Comparison of ENCODE assay signal across 24 cellular contexts in genomic region chr6:37481793-37482192, GRCh38. TPM values are rescaled to one million over a fixed set of nuclear protein-coding genes. Genes with fewer than 3 reads are reported as not detected.
DNase-seq lines count a peak whose midpoint lies in the region; ATAC-seq and TF ChIP-seq lines count a peak whose summit lies in the region.
"Had no signal": no experiment of that assay in that cellular context is flagged by ENCODE, and none has a peak within 500 bp of the region (broad histone marks: within the 10 kb centered on the region; RNA-seq: fewer than 3 reads in every experiment).

No MANE protein-coding gene starts in this region.

- H3K27ac Mint-ChIP-seq in T-helper 17 cell, result peak overlapping the region; percentile 83
- H3K27ac Mint-ChIP-seq in neural progenitor cell, result peak overlapping the region; percentile 87
- H3K27ac Mint-ChIP-seq in CD8-positive, alpha-beta memory T cell, result peak overlapping the region in 1 of 8 donors; percentile 7
- H3K27ac Mint-ChIP-seq: CD8-positive, alpha-beta T cell had no signal

- peaks cover 28% of the 10 kb centered on the region for H3F3A ChIP-seq in neural progenitor cell (ENCODE audit: low read depth)
- H3F3A ChIP-seq in PC-3 (ENCODE audit: low read length, unreplicated experiment), result no peaks in the 10 kb centered on the region

- BruUV-seq in PC-3 (replicated peaks; lab: Mats Ljungman, UMichigan), result no TSS peak

- no peak for ATAC-seq in T-helper 17 cell
- peak; percentile 68 to 79 (median 71) for ATAC-seq in heart left ventricle
- no peak for ATAC-seq in PC-3
- ATAC-seq: CD8-positive, alpha-beta T cell; naive thymus-derived CD4-positive, alpha-beta T cell had no signal

- H3K4me3 ChIP-seq in heart left ventricle (no peak overlapping the region), neural progenitor cell (no peak overlapping the region), PC-3 (ENCODE audit: low read length) (no peak overlapping the region)
- H3K4me3 ChIP-seq in CD8-positive, alpha-beta memory T cell (ENCODE audit: low read length), result no peak overlapping the region
- H3K4me3 ChIP-seq: smooth muscle cell, stomach, upper lobe of left lung had no signal

- DNase-seq in NCI-H1417 treated with DMSO at 0.1 percent for 48 hours (lab: John Stamatoyannopoulos, UW) (peak; percentile 63), T-helper 17 cell (no peak), heart left ventricle (peak in 3 of 5 donors; percentile 42 to 54 (median 45)), neural progenitor cell (ENCODE audit: low spot score) (no peak), PC-3 (no peak), NCI-H510A (lab: John Stamatoyannopoulos, UW) (no peak)
- DNase-seq in activated CD4-positive, alpha-beta T cell treated with anti-CD3 and anti-CD28 coated beads, Interleukin-2, amount 50 U/mL, for 4 hours, result no peak
- no peak for DNase-seq in CD8-positive, alpha-beta memory T cell
- DNase-seq: activated CD4-positive, alpha-beta T cell treated with anti-CD3 and anti-CD28 coated beads, Interleukin-2, amount 50 U/mL, for 1 hour; activated effector memory CD4-positive, alpha-beta T cell treated with anti-CD3 and anti-CD28 coated beads, Interleukin-2, amount 50 U/mL, for 16 hours; CD8-positive, alpha-beta T cell; foreskin fibroblast; HCEC 1CT; hypothalamus; mesendoderm; MV-4-11; naive thymus-derived CD4-positive, alpha-beta T cell; NCI-H1930; stimulated activated CD4-positive, alpha-beta T cell treated with anti-CD3 and anti-CD28 coated beads, Interleukin-2, amount 100 ng/mL, for 48 hours; stomach; T-helper 1 cell; upper lobe of left lung had no signal

- H3K36me3 ChIP-seq in heart left ventricle (peaks cover 0 to 73% (median 54%) of the 10 kb centered on the region in 9 donors), neural progenitor cell (no peaks in the 10 kb centered on the region), PC-3 (ENCODE audit: low read depth, low read length) (peaks cover 15% of the 10 kb centered on the region; the same call in 1 of the 2 replicates)
- H3K36me3 ChIP-seq in CD8-positive, alpha-beta memory T cell (ENCODE audit: insufficient read depth, low read length), result peaks cover 47% of the 10 kb centered on the region

- H3K79me2 ChIP-seq in neural progenitor cell (ENCODE audit: low read depth) (no peaks in the 10 kb centered on the region), PC-3 (ENCODE audit: low read length) (no peaks in the 10 kb centered on the region)

- H3K27me3 Mint-ChIP-seq in T-helper 17 cell, result no peaks in the 10 kb centered on the region
- no peaks in the 10 kb centered on the region for H3K27me3 Mint-ChIP-seq in neural progenitor cell (ENCODE audit: insufficient read depth, low read depth)
- H3K27me3 Mint-ChIP-seq in CD8-positive, alpha-beta memory T cell, result no peaks in the 10 kb centered on the region
- H3K27me3 Mint-ChIP-seq: naive thymus-derived CD4-positive, alpha-beta T cell had no signal

- peaks cover 0 to 32% (median 8%) of the 10 kb centered on the region in 12 donors for H3K4me1 ChIP-seq in heart left ventricle
- H3K4me1 ChIP-seq in neural progenitor cell, result peaks cover 38% of the 10 kb centered on the region
- no peaks in the 10 kb centered on the region for H3K4me1 ChIP-seq in PC-3 (ENCODE audit: insufficient read depth, low read length)
- H3K4me1 ChIP-seq in CD8-positive, alpha-beta memory T cell (ENCODE audit: insufficient read depth, low read length), result peaks cover 7% of the 10 kb centered on the region

- H3K4me2 ChIP-seq in neural progenitor cell (peak overlapping the region; percentile 30), PC-3 (ENCODE audit: low read length) (no peak overlapping the region)
- H3K4me2 ChIP-seq: KMS-11, smooth muscle cell had no signal

- peaks cover 8% of the 10 kb centered on the region for H3K36me3 Mint-ChIP-seq in T-helper 17 cell (ENCODE audit: low read depth)
- H3K36me3 Mint-ChIP-seq in neural progenitor cell, result peaks cover 19% of the 10 kb centered on the region
- peaks cover 0 to 83% (median 8%) of the 10 kb centered on the region in 3 donors for H3K36me3 Mint-ChIP-seq in CD8-positive, alpha-beta memory T cell

- no peak for TF ChIP-seq CTCF in heart left ventricle (IDR thresholded peaks at IDR 0.05)
- no peak for TF ChIP-seq CTCF in neural progenitor cell (IDR thresholded peaks at IDR 0.05)
- TF ChIP-seq CTCF in PC-3 (conservative IDR thresholded peaks at IDR 0.05; ENCODE audit: low read depth, low read length), result no peak

- H4K20me1 ChIP-seq in neural progenitor cell (ENCODE audit: low read depth) (peaks cover 35% of the 10 kb centered on the region), PC-3 (ENCODE audit: low read length) (no peaks in the 10 kb centered on the region)

- POLR2A ChIA-PET in PC-3 (lab: Charles Lee; ENCODE audit: unreplicated experiment), result no interaction called here
- POLR2A ChIA-PET in CD8-positive, alpha-beta memory T cell (lab: Charles Lee), result interaction anchor here (0.6 to 1.2 kb wide), 2 partner anchors 21 to 113 kb away, joined by 5 to 6 read pairs; no protein-coding TSS in a partner anchor

- H3K4me3 Mint-ChIP-seq in T-helper 17 cell (no peak overlapping the region), neural progenitor cell (no peak overlapping the region)
- no peak overlapping the region for H3K4me3 Mint-ChIP-seq in CD8-positive, alpha-beta memory T cell
- H3K4me3 Mint-ChIP-seq: CD8-positive, alpha-beta T cell; naive thymus-derived CD4-positive, alpha-beta T cell had no signal

- intact Hi-C loops in heart left ventricle (cut with DNase I), result loop anchor here in 8 of 10 donors (2.0 to 10.0 kb wide), 6 partner anchors 83 to 211 kb away; no protein-coding TSS in a partner anchor
- intact Hi-C loops in PC-3 (cut with micrococcal nuclease), result loop anchor here (5.0 to 10.0 kb wide), 2 partner anchors 86 to 97 kb away; no protein-coding TSS in a partner anchor

- no peaks in the 10 kb centered on the region for H3K9me3 Mint-ChIP-seq in neural progenitor cell
- no peaks in the 10 kb centered on the region for H3K9me3 Mint-ChIP-seq in CD8-positive, alpha-beta memory T cell
- H3K9me3 Mint-ChIP-seq: CD8-positive, alpha-beta T cell; naive thymus-derived CD4-positive, alpha-beta T cell had no signal

- H3K27me3 ChIP-seq in heart left ventricle (no peaks in the 10 kb centered on the region), neural progenitor cell (no peaks in the 10 kb centered on the region), PC-3 (ENCODE audit: low read length) (no peaks in the 10 kb centered on the region)
- H3K27me3 ChIP-seq in CD8-positive, alpha-beta memory T cell (ENCODE audit: insufficient read depth, low read length, poor library complexity, severe bottlenecking), result no peaks in the 10 kb centered on the region
- H3K27me3 ChIP-seq: stomach, upper lobe of left lung had no signal

- no peaks in the 10 kb centered on the region for H3K9me2 ChIP-seq in PC-3 (replicated peaks; ENCODE audit: low read length)

- no peak for TF ChIP-seq POLR2A in heart left ventricle (IDR thresholded peaks at IDR 0.05)

- peaks cover 14% of the 10 kb centered on the region for H3K4me1 Mint-ChIP-seq in T-helper 17 cell
- H3K4me1 Mint-ChIP-seq in neural progenitor cell, result peaks cover 36% of the 10 kb centered on the region
- H3K4me1 Mint-ChIP-seq in CD8-positive, alpha-beta memory T cell, result peaks cover 8 to 19% (median 10%) of the 10 kb centered on the region in 3 donors

- CTCF ChIA-PET in PC-3 (lab: Charles Lee), result no interaction called here
- CTCF ChIA-PET in CD8-positive, alpha-beta memory T cell (lab: Charles Lee), result interaction anchor here (0.9 to 2.4 kb wide), 3 partner anchors 42 to 86 kb away, joined by 4 to 10 read pairs (median 4); no protein-coding TSS in a partner anchor

- no peak overlapping the region for H3K9ac ChIP-seq in neural progenitor cell
- H3K9ac ChIP-seq in PC-3 (ENCODE audit: low read length), result no peak overlapping the region
- H3K9ac ChIP-seq: KMS-11 had no signal

- H2AFZ ChIP-seq in neural progenitor cell (replicated peaks) (no peak overlapping the region), PC-3 (ENCODE audit: low read length) (no peak overlapping the region)

- H3K27ac ChIP-seq in heart left ventricle (peak overlapping the region in 2 of 12 donors; percentile 24 to 43), neural progenitor cell (peak overlapping the region; percentile 42), PC-3 (ENCODE audit: low read length) (no peak overlapping the region)
- H3K27ac ChIP-seq in CD8-positive, alpha-beta memory T cell (ENCODE audit: low read depth, low read length), result no peak overlapping the region
- H3K27ac ChIP-seq: KMS-11, stomach, upper lobe of left lung had no signal

- H3K9me3 ChIP-seq in T-helper 17 cell (ENCODE audit: control insufficient read depth, low read length, poor library complexity, severe bottlenecking) (no peaks in the 10 kb centered on the region), heart left ventricle (no peaks in the 10 kb centered on the region), neural progenitor cell (ENCODE audit: low read depth) (no peaks in the 10 kb centered on the region), PC-3 (ENCODE audit: low read length) (no peaks in the 10 kb centered on the region)
- no peaks in the 10 kb centered on the region for H3K9me3 ChIP-seq in CD8-positive, alpha-beta memory T cell (ENCODE audit: low read length)
- H3K9me3 ChIP-seq: stomach, upper lobe of left lung had no signal

- WGBS in heart left ventricle, 4 donors, result 36 to 49% (median 47%) methylated on average over 7 of the region's 7 CpGs

RNA-seq across cellular contexts. Expression of gene CCDC167, which starts 17.9 kb away (rescaled TPM):
- 10 to 100 TPM; 29.6 to 43.7 TPM for total RNA-seq in T-helper 17 cell
- 10 to 100 TPM; 17.6 to 53.7 (median 25.2) TPM for total RNA-seq in heart left ventricle
- 10 to 100 TPM; 44.2 to 76.7 TPM for polyA plus RNA-seq in heart left ventricle
- 30.4 and 56.5 TPM in 2 replicates for total RNA-seq in neural progenitor cell (ENCODE audit: low replicate concordance)
- total RNA-seq in PC-3 (2014; rRNA removed), result 54.1 and 56.9 TPM in 2 replicates
- 10 to 100 TPM; 79.5 to 86.3 TPM for total RNA-seq in CD8-positive, alpha-beta memory T cell
- polyA plus RNA-seq in CD8-positive, alpha-beta memory T cell, result 181 TPM

RNA-seq across cellular contexts. Expression of gene CMTR1, which starts 48.8 kb away (rescaled TPM):
- total RNA-seq in T-helper 17 cell (10 to 100 TPM; 79.7 to 81.3 TPM), heart left ventricle (10 to 100 TPM; 23.1 to 40.7 (median 31.9) TPM), neural progenitor cell (ENCODE audit: low replicate concordance) (35.4 and 44.9 TPM in 2 replicates), PC-3 (2014; rRNA removed) (36.4 and 41.9 TPM in 2 replicates)
- 10 to 100 TPM; 16.3 to 19.2 TPM for polyA plus RNA-seq in heart left ventricle
- total RNA-seq in CD8-positive, alpha-beta memory T cell, result 10 to 100 TPM; 54.3 TPM
- 25.8 TPM for polyA plus RNA-seq in CD8-positive, alpha-beta memory T cell

Comparison
In these comparisons a context has a peak if more than half of its experiments do, and no peak if none do; other contexts are left out.
1. DNase-seq: peak in NCI-H1417 treated with DMSO at 0.1 percent for 48 hours (single experiment) and heart left ventricle (3 of 5); none in T-helper 17 cell (0 of 3), neural progenitor cell (single experiment), activated CD4-positive, alpha-beta T cell treated with anti-CD3 and anti-CD28 coated beads, Interleukin-2, amount 50 U/mL, for 4 hours (0 of 2), PC-3 (single experiment), NCI-H510A (single experiment) and CD8-positive, alpha-beta memory T cell (0 of 5).
2. ATAC-seq: peak in heart left ventricle (4 of 4); none in T-helper 17 cell (single experiment) and PC-3 (single experiment).